In genomic region chr3:192570757-192571156, GRCh38 we compare ENCODE assay signal across 1 cellular context.
TF ChIP-seq lines count a peak whose summit lies in the region.

No MANE protein-coding gene starts in this region.

TF ChIP-seq in GM23338, 12 proteins besides CTCF, POLR2A, EP300 and RAD21 (continued from another document):
- no peak for TF ChIP-seq ZNF462 (CRISPR knock-in tag; IDR thresholded peaks at IDR 0.05)
- TF ChIP-seq CREB1 (CRISPR knock-in tag; IDR thresholded peaks at IDR 0.05; ENCODE audit: low read depth), result no peak
- no peak for TF ChIP-seq ZNF331 (CRISPR knock-in tag; IDR thresholded peaks at IDR 0.05; ENCODE audit: low read depth)
- no peak for TF ChIP-seq EZH2 (IDR thresholded peaks at IDR 0.05; ENCODE audit: low read depth, unreplicated experiment)
- no peak for TF ChIP-seq NANOG (IDR thresholded peaks at IDR 0.05; ENCODE audit: borderline replicate concordance)
- TF ChIP-seq EZH2phosphoT487 (IDR thresholded peaks at IDR 0.05; ENCODE audit: unreplicated experiment), result no peak
- TF ChIP-seq REST (IDR thresholded peaks at IDR 0.05; ENCODE audit: unreplicated experiment), result no peak
- no peak for TF ChIP-seq POLR2AphosphoS5 (IDR thresholded peaks at IDR 0.05; ENCODE audit: low read depth)
- TF ChIP-seq STAT1 (IDR thresholded peaks at IDR 0.05; ENCODE audit: unreplicated experiment), result no peak
